Comparison of ENCODE assay signal across 17 cellular contexts in the genomic region with DNA sequence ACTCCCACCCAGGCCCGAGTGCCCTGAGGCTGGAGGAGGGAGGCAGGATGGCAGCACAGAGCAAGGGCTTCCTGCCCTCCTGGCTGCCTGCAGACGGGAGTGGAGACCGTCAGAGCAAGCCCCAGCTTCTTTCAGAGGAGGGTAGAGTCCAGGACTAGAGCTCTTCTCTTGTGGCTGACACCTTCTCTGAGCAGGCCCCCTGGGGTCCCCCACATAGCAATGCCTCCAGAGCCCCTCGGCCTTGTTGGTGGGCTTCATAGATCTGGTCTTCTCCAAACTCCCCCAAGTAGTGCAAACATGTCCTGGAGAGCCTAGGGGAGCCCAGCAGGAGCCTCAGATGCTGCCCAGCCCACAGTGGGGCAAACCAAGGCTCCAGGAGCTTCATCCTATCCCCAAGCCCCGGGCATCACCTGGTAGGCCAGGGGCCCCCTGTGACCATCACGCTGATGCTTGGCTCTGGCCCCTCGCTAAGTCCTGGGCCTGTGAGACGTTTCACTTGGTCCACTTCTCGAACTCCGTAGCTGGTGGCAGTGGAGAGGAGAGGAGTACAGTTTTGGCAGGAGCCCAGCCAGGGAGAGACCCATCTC. TPM values are rescaled to one million over a fixed set of nuclear protein-coding genes. Genes with fewer than 3 reads are reported as not detected.
DNase-seq lines count a peak whose midpoint lies in the region; ATAC-seq, FAIRE-seq and TF ChIP-seq lines count a peak whose summit lies in the region.
"Had no signal": no experiment of that assay in that cellular context is flagged by ENCODE, and none has a peak within 500 bp of the region (broad histone marks: within the 10 kb centered on the region; RNA-seq: fewer than 3 reads in every experiment).

No MANE protein-coding gene starts in this region.

- peak overlapping the region; percentile 58; the same call in 1 of the 2 replicates for H2AK5ac ChIP-seq in H1 (ENCODE audit: low read depth, low read length)

- CTCF ChIA-PET in H1 (lab: Charles Lee; ENCODE audit: partially characterized antibody) = interaction anchor here (0.6 to 2.7 kb wide), 6 partner anchors 11 to 239 kb away, joined by 3 to 15 read pairs (median 4); no protein-coding TSS in a partner anchor

- no peaks in the 10 kb centered on the region; the same call in 1 of the 2 replicates for H3K79me1 ChIP-seq in H1 (ENCODE audit: low read depth, low read length)

- no peak for ATAC-seq in GM18907 (IDR thresholded peaks at IDR 0.05; ENCODE audit: unreplicated experiment)
- no peak for ATAC-seq in GM21526 (IDR thresholded peaks at IDR 0.05; ENCODE audit: low FRiP score, unreplicated experiment)
- ATAC-seq: gastrocnemius medialis had no signal

- WGBS in H1 (ENCODE audit: extremely low coverage in 1 of 2, insufficient coverage in 1 of 2, insufficient read length in 1 of 2, insufficient replicate concordance in 2 of 2, low coverage in 1 of 2, low lambda C conversion rate in 2 of 2, missing lambda C conversion rate in 1 of 2), 2 experiments = 95% methylated on average over 10 of the region's 10 CpGs; no CpG with 5 or more reads in 1 of the 2 experiments

- H3K14ac ChIP-seq in H1 (ENCODE audit: insufficient read length) = no peak overlapping the region

- peaks cover 6% of the 10 kb centered on the region; the same call in 1 of the 2 replicates for H3K23me2 ChIP-seq in H1 (ENCODE audit: low read depth, low read length)

- H4K91ac ChIP-seq in H1 (replicated peaks; ENCODE audit: insufficient read length, low read length) = peak overlapping the region; percentile 48

- no peak overlapping the region for H4K5ac ChIP-seq in H1 (ENCODE audit: insufficient read length, low read depth, low read length)

- no peak for FAIRE-seq in H1 (lab: Jason Lieb, UNC)

- H3K27me3 ChIP-seq in H1 (replicated peaks in 1 of 4; ENCODE audit: control insufficient read depth in 3 of 4, extremely low read depth in 1 of 4, insufficient read depth in 3 of 4, low read length in 3 of 4) = peaks cover 0 to 3% (median 1%) of the 10 kb centered on the region in 4 experiments; a peak in 4 of 7 replicates
- H3K27me3 ChIP-seq: gastrocnemius medialis had no signal

- peak overlapping the region; percentile 92; the same call in 1 of the 2 replicates for H2BK12ac ChIP-seq in H1 (ENCODE audit: low read depth, low read length)

- H2BK15ac ChIP-seq in H1 (ENCODE audit: low read length) = peak overlapping the region; percentile 95; the same call in 1 of the 2 replicates

- H3K56ac ChIP-seq in H1 (replicated peaks; ENCODE audit: insufficient read length, low read depth, low read length) = no peak overlapping the region

- no peak overlapping the region for H3K4ac ChIP-seq in H1 (replicated peaks; ENCODE audit: insufficient read length, low read depth, low read length)

- H4K20me1 ChIP-seq in H1 (replicated peaks in 1 of 2; ENCODE audit: control insufficient read depth in 1 of 2, insufficient read depth in 2 of 2, low read length in 2 of 2) = peaks cover 0 to 1% of the 10 kb centered on the region in 2 experiments

- peak; percentile 7 for DNase-seq in NCI-H226
- DNase-seq in H1 (ENCODE audit: low read depth in 1 of 2, low spot score in 2 of 2) = no peak
- DNase-seq in stimulated activated CD4-positive, alpha-beta T cell treated with anti-CD3 and anti-CD28 coated beads, Interleukin-4, amount 100 ng/mL, for 1 hour = no peak
- no peak for DNase-seq in MV-4-11 (lab: John Stamatoyannopoulos, UW)
- DNase-seq: activated CD4-positive, CD25-positive, alpha-beta regulatory T cell treated with anti-CD3 and anti-CD28 coated beads, Interleukin-2, amount 50 U/mL, for 72 hours; KG1; NCI-H2171; stimulated activated CD4-positive, alpha-beta T cell treated with anti-CD3 and anti-CD28 coated beads, Interleukin-12 subunit alpha, Interleukin-12 subunit beta, amount 100 ng/mL, for 4 hours had no signal

- peak overlapping the region; percentile 68 for H3K18ac ChIP-seq in H1 (ENCODE audit: extremely low read depth, low read length)

- TF ChIP-seq CTCF in 22Rv1 (IDR thresholded peaks at IDR 0.05) = no peak
- no peak for TF ChIP-seq CTCF in H1 (IDR thresholded peaks at IDR 0.05; ENCODE audit: control extremely low read depth in 1 of 3, insufficient read depth in 1 of 3, low read depth in 1 of 3, low read length in 3 of 3)

- H2AFZ ChIP-seq in H1 (ENCODE audit: low read length) = no peak overlapping the region
- H2AFZ ChIP-seq: GM23248 had no signal

- H3K9ac ChIP-seq in H1 (replicated peaks in 1 of 4; ENCODE audit: extremely low read depth in 1 of 4, low read depth in 3 of 4, low read length in 3 of 4) = no peak overlapping the region
- H3K9ac ChIP-seq: GM23248 had no signal

- H3K23ac ChIP-seq in H1 (ENCODE audit: insufficient read length) = no peak overlapping the region

- no peaks in the 10 kb centered on the region for H3K79me2 ChIP-seq in H1 (ENCODE audit: control insufficient read depth in 1 of 2, insufficient read depth in 2 of 2, low read length in 2 of 2)

- H3K9me3 ChIP-seq in H1 (ENCODE audit: insufficient read depth in 2 of 2, low read depth in 1 of 2, low read length in 1 of 2) = no peaks in the 10 kb centered on the region
- H3K9me3 ChIP-seq: gastrocnemius medialis had no signal

- peak overlapping the region; percentile 66; the same call in 1 of the 2 replicates for H2BK20ac ChIP-seq in H1 (ENCODE audit: low read length)

- H3K4me2 ChIP-seq in H1 (ENCODE audit: insufficient read depth in 1 of 2, low read depth in 2 of 2, low read length in 2 of 2) = peak overlapping the region; percentile 48 to 55

- peaks cover 3 to 21% (median 12%) of the 10 kb centered on the region in 4 experiments for H3K4me1 ChIP-seq in H1 (replicated peaks in 1 of 4; ENCODE audit: control insufficient read depth in 3 of 4, insufficient read depth in 4 of 4, low read length in 3 of 4)

- no peaks in the 10 kb centered on the region for H3K36me3 ChIP-seq in H1 (ENCODE audit: control insufficient read depth in 2 of 4, insufficient read depth in 4 of 4, low read length in 3 of 4)
- H3K36me3 ChIP-seq: gastrocnemius medialis had no signal

- peak overlapping the region; percentile 85; the same call in 1 of the 2 replicates for H2BK5ac ChIP-seq in H1 (ENCODE audit: low read depth, low read length)

- no peak overlapping the region for H4K8ac ChIP-seq in H1 (ENCODE audit: extremely low read depth, insufficient read depth, low read length)

- no peak for TF ChIP-seq RAD21 in H1 (IDR thresholded peaks at IDR 0.05 in 1 of 2, conservative IDR thresholded peaks at IDR 0.05 in 1 of 2; ENCODE audit: low read depth in 2 of 2, low read length in 2 of 2)

- peak overlapping the region; percentile 96 for H3K27ac ChIP-seq in 22Rv1
- H3K27ac ChIP-seq in H1 (ENCODE audit: low read depth, low read length) = 0 out of 2 replicates have a peak overlapping the region, but pooled peaks have one; percentile 29
- H3K27ac ChIP-seq: GM23248 had no signal

- TF ChIP-seq EP300 in H1 (IDR thresholded peaks at IDR 0.05; ENCODE audit: borderline replicate concordance in 1 of 2, low read depth in 2 of 2, low read length in 2 of 2) = no peak

- peak overlapping the region; percentile 20 for H2BK120ac ChIP-seq in H1 (replicated peaks; ENCODE audit: low read depth, low read length)

- POLR2A ChIA-PET in H1 (lab: Charles Lee; ENCODE audit: partially characterized antibody) = interaction anchor here (0.9 to 3.6 kb wide), 16 partner anchors 8 to 108 kb away, joined by 3 to 16 read pairs (median 4); partner anchors contain the start of genes MATR3, PAIP2 and SPATA24

- no peak for TF ChIP-seq POLR2A in H1 (IDR thresholded peaks at IDR 0.05; ENCODE audit: control extremely low read depth in 1 of 2, low read depth in 2 of 2, low read length in 2 of 2)

- H3K4me3 ChIP-seq in GM08714 (ENCODE audit: low read length) (peak overlapping the region; percentile 87; the same call in 1 of the 2 replicates), H1 (ENCODE audit: extremely low read depth in 1 of 4, insufficient read depth in 2 of 4, low read depth in 3 of 4, low read length in 4 of 4) (no peak overlapping the region)
- H3K4me3 ChIP-seq: gastrocnemius medialis, GM23248 had no signal

RNA-seq across cellular contexts. Expression of gene MZB1, which starts 2.0 kb away (rescaled TPM):
- total RNA-seq in H1 (2021; fragmentation: NEBNext Ultra II Directional; extraction: Animal tissue kit (Norgen Biotek cat#: 25700)) = 0.47 TPM in 1 of 2 replicates, not detected in the other
- polyA plus RNA-seq in H1 (2011; rRNA removed) = 0.39 and 0.71 TPM in 2 replicates
- 0.84 TPM for polyA plus RNA-seq in H1 (2011; cell fraction: cytosol; rRNA removed)
- polyA plus RNA-seq in H1 (2011; cell fraction: nucleus; rRNA removed) = 1.2 TPM
- 0.33 to 0.95 TPM (median 0.37 TPM) in 3 of 4 replicates, not detected in the other for polyA plus RNA-seq in H1 (2012, experiment 1 of 2)
- polyA plus RNA-seq in H1 (2012, experiment 2 of 2) = 0.31 TPM
- polyA plus RNA-seq in H1 (2013, experiment 1 of 2) = 0.47 TPM
- 0.13 TPM for polyA plus RNA-seq in H1 (2013, experiment 2 of 2)
- 0.69 TPM in 1 of 2 replicates, not detected in the other for polyA minus RNA-seq in H1 (2011; rRNA and poly(A)+ RNA removed)
- not detected for polyA minus RNA-seq in H1 (2011; cell fraction: cytosol; rRNA and poly(A)+ RNA removed)
- polyA minus RNA-seq in H1 (2011; cell fraction: nucleus; rRNA and poly(A)+ RNA removed) = 0.90 TPM
- total RNA-seq: dermis microvascular lymphatic vessel endothelial cell, GM23248, kidney epithelial cell had no signal
- polyA plus RNA-seq: GM23248 had no signal

RNA-seq across cellular contexts. Expression of gene SLC23A1, which starts 4.6 kb away (rescaled TPM):
- not detected in 2 replicates for total RNA-seq in H1 (2021; fragmentation: NEBNext Ultra II Directional; extraction: Animal tissue kit (Norgen Biotek cat#: 25700))
- 0.03 TPM in 1 of 2 replicates, not detected in the other for polyA plus RNA-seq in H1 (2011; rRNA removed)
- polyA plus RNA-seq in H1 (2011; cell fraction: cytosol; rRNA removed) = not detected
- polyA plus RNA-seq in H1 (2011; cell fraction: nucleus; rRNA removed) = 0.16 TPM
- polyA plus RNA-seq in H1 (2012, experiment 1 of 2) = 0.12 to 0.50 TPM (median 0.24 TPM) in 4 replicates
- polyA plus RNA-seq in H1 (2012, experiment 2 of 2) = not detected
- polyA plus RNA-seq in H1 (2013, experiment 1 of 2) = not detected
- not detected for polyA plus RNA-seq in H1 (2013, experiment 2 of 2)
- polyA minus RNA-seq in H1 (2011; rRNA and poly(A)+ RNA removed) = not detected in 2 replicates
- not detected for polyA minus RNA-seq in H1 (2011; cell fraction: cytosol; rRNA and poly(A)+ RNA removed)
- polyA minus RNA-seq in H1 (2011; cell fraction: nucleus; rRNA and poly(A)+ RNA removed) = not detected
- total RNA-seq: CD4-positive, CD25-positive, alpha-beta regulatory T cell; dermis microvascular lymphatic vessel endothelial cell; gastrocnemius medialis; GM23248; kidney epithelial cell had no signal

RNA-seq across cellular contexts. Expression of gene PROB1, which starts 7.2 kb away (rescaled TPM):
- 3.1 and 3.3 TPM in 2 replicates for total RNA-seq in H1 (2021; fragmentation: NEBNext Ultra II Directional; extraction: Animal tissue kit (Norgen Biotek cat#: 25700))
- 0.89 and 1.9 TPM in 2 replicates for polyA plus RNA-seq in H1 (2011; rRNA removed)
- 1.5 TPM for polyA plus RNA-seq in H1 (2011; cell fraction: cytosol; rRNA removed)
- 2.0 TPM for polyA plus RNA-seq in H1 (2011; cell fraction: nucleus; rRNA removed)
- 1.7 to 2.4 TPM (median 2.3 TPM) in 4 replicates for polyA plus RNA-seq in H1 (2012, experiment 1 of 2)
- polyA plus RNA-seq in H1 (2012, experiment 2 of 2) = 2.1 TPM
- 1.8 TPM for polyA plus RNA-seq in H1 (2013, experiment 1 of 2)
- 1.7 TPM for polyA plus RNA-seq in H1 (2013, experiment 2 of 2)
- polyA minus RNA-seq in H1 (2011; rRNA and poly(A)+ RNA removed) = 0.44 and 0.73 TPM in 2 replicates
- polyA minus RNA-seq in H1 (2011; cell fraction: cytosol; rRNA and poly(A)+ RNA removed) = 1.3 TPM
- 2.4 TPM for polyA minus RNA-seq in H1 (2011; cell fraction: nucleus; rRNA and poly(A)+ RNA removed)

RNA-seq across cellular contexts. Expression of gene SPATA24, which starts 16.2 kb away (rescaled TPM):
- 9.4 and 11.6 TPM in 2 replicates for total RNA-seq in H1 (2021; fragmentation: NEBNext Ultra II Directional; extraction: Animal tissue kit (Norgen Biotek cat#: 25700))
- 4.4 and 5.8 TPM in 2 replicates for polyA plus RNA-seq in H1 (2011; rRNA removed)
- 12.5 TPM for polyA plus RNA-seq in H1 (2011; cell fraction: cytosol; rRNA removed)
- 5.7 TPM for polyA plus RNA-seq in H1 (2011; cell fraction: nucleus; rRNA removed)
- 17.4 to 22.5 TPM (median 18.6 TPM) in 4 replicates for polyA plus RNA-seq in H1 (2012, experiment 1 of 2)
- polyA plus RNA-seq in H1 (2012, experiment 2 of 2) = 20.0 TPM
- polyA plus RNA-seq in H1 (2013, experiment 1 of 2) = 12.3 TPM
- 12.3 TPM for polyA plus RNA-seq in H1 (2013, experiment 2 of 2)
- 5.5 and 6.6 TPM in 2 replicates for polyA minus RNA-seq in H1 (2011; rRNA and poly(A)+ RNA removed)
- 8.6 TPM for polyA minus RNA-seq in H1 (2011; cell fraction: cytosol; rRNA and poly(A)+ RNA removed)
- polyA minus RNA-seq in H1 (2011; cell fraction: nucleus; rRNA and poly(A)+ RNA removed) = 7.0 TPM

RNA-seq across cellular contexts. Expression of gene PAIP2, which starts 46.0 kb away (rescaled TPM):
- 157 and 162 TPM in 2 replicates for total RNA-seq in H1 (2021; fragmentation: NEBNext Ultra II Directional; extraction: Animal tissue kit (Norgen Biotek cat#: 25700))
- polyA plus RNA-seq in H1 (2011; rRNA removed) = 68.8 and 87.6 TPM in 2 replicates
- 136 TPM for polyA plus RNA-seq in H1 (2011; cell fraction: cytosol; rRNA removed)
- 27.6 TPM for polyA plus RNA-seq in H1 (2011; cell fraction: nucleus; rRNA removed)
- 124 to 174 TPM (median 156 TPM) in 4 replicates for polyA plus RNA-seq in H1 (2012, experiment 1 of 2)
- polyA plus RNA-seq in H1 (2012, experiment 2 of 2) = 26.4 TPM
- polyA plus RNA-seq in H1 (2013, experiment 1 of 2) = 144 TPM
- polyA plus RNA-seq in H1 (2013, experiment 2 of 2) = 149 TPM
- 38.5 and 41.9 TPM in 2 replicates for polyA minus RNA-seq in H1 (2011; rRNA and poly(A)+ RNA removed)
- polyA minus RNA-seq in H1 (2011; cell fraction: cytosol; rRNA and poly(A)+ RNA removed) = 72.4 TPM
- polyA minus RNA-seq in H1 (2011; cell fraction: nucleus; rRNA and poly(A)+ RNA removed) = 45.9 TPM
